Comparison of ENCODE assay signal across 13 cellular contexts in the genomic region with DNA sequence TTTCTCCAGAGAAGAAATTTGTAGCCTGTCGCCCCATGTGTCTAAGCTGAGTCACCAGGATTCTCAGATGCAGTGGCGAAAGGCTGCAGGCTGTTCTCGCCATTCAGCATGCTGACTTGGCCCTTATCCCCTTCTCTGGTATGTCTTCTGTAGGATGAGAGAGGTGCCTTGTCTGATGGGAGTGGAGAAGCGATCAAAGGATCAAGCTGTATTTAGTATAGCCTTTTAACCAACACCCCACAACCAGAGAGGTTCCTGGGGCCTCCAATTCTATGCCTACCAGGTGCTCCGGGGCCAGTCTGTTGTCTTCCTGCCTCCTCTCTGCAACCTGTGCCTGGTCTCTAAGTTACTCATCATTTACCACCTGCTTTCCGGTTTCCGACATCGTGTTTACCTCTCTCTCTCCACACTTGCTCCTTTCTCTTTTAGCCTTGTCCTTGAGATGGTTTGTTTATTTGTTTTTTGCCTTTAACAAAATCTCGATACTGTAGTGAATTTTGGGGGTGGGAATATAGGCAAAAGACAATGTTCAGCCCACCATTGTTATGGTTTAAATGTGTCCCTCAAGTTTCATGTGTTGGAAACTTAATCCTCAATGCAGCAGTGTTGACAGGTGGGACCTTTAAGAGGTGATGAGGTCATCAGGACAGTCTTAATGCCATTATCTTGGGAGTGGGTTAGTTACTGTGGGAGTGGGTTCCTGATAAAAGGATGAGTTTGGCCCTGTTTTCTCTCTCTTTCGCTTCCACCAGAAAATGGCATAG. TPM values are rescaled to one million over a fixed set of nuclear protein-coding genes. Genes with fewer than 3 reads are reported as not detected.
DNase-seq lines count a peak whose midpoint lies in the region; ATAC-seq and TF ChIP-seq lines count a peak whose summit lies in the region.
"Had no signal": no experiment of that assay in that cellular context is flagged by ENCODE, and none has a peak within 500 bp of the region (broad histone marks: within the 10 kb centered on the region; RNA-seq: fewer than 3 reads in every experiment).

No MANE protein-coding gene starts in this region.

- H3K4me1 Mint-ChIP-seq in immature natural killer cell: no peaks in the 10 kb centered on the region
- H3K4me1 Mint-ChIP-seq in stimulated activated naive CD8-positive, alpha-beta T cell treated with anti-CD3 and anti-CD28 coated beads, Interleukin-15, amount 100 ng/mL, for 72 hours: no peaks in the 10 kb centered on the region

- H3K27ac Mint-ChIP-seq in immature natural killer cell: no peak overlapping the region
- H3K27ac Mint-ChIP-seq in stimulated activated naive CD8-positive, alpha-beta T cell treated with anti-CD3 and anti-CD28 coated beads, Interleukin-15, amount 100 ng/mL, for 72 hours: no peak overlapping the region
- H3K27ac Mint-ChIP-seq: naive thymus-derived CD4-positive, alpha-beta T cell had no signal

- DNase-seq in EH (ENCODE audit: low read depth) (peak; percentile 91), NT2/D1 (ENCODE audit: low read depth, low spot score) (peak; percentile 18), prostate gland (ENCODE audit: low spot score) (no peak), NCI-H2227 (lab: John Stamatoyannopoulos, UW; ENCODE audit: unreplicated experiment) (no peak), immature natural killer cell (no peak)
- DNase-seq in stimulated activated naive CD8-positive, alpha-beta T cell treated with anti-CD3 and anti-CD28 coated beads, Interleukin-15, amount 100 ng/mL, for 72 hours: no peak
- DNase-seq: KG1; naive thymus-derived CD4-positive, alpha-beta T cell; stimulated activated CD4-positive, alpha-beta T cell treated with anti-CD3 and anti-CD28 coated beads, Interleukin-4, amount 100 ng/mL, for 24 hours; testis had no signal

- no peak overlapping the region for H3K4me3 Mint-ChIP-seq in immature natural killer cell
- no peak overlapping the region for H3K4me3 Mint-ChIP-seq in stimulated activated naive CD8-positive, alpha-beta T cell treated with anti-CD3 and anti-CD28 coated beads, Interleukin-15, amount 100 ng/mL, for 72 hours
- H3K4me3 Mint-ChIP-seq: central memory CD8-positive, alpha-beta T cell; naive thymus-derived CD4-positive, alpha-beta T cell had no signal

- H3K9me3 ChIP-seq in NT2/D1 (ENCODE audit: insufficient read depth, low read length) (no peaks in the 10 kb centered on the region), prostate gland (no peaks in the 10 kb centered on the region)
- H3K9me3 ChIP-seq: testis had no signal

- H3K4me3 ChIP-seq in NT2/D1 (ENCODE audit: insufficient read length, low read depth) (no peak overlapping the region), prostate gland (no peak overlapping the region)
- H3K4me3 ChIP-seq: testis had no signal

- no peak for TF ChIP-seq POLR2A in prostate gland (IDR thresholded peaks at IDR 0.05)

- H3K4me1 ChIP-seq in NT2/D1 (ENCODE audit: insufficient read depth, insufficient read length): peaks cover 2% of the 10 kb centered on the region
- H3K4me1 ChIP-seq in prostate gland (replicated peaks): peaks cover 11% of the 10 kb centered on the region

- intact Hi-C loops in prostate gland (cut with DNase I): loop anchor here (5.0 kb wide), 1 partner anchor 38 kb away; the partner anchor contains the start of gene RARRES1

- no peaks in the 10 kb centered on the region for H3K27me3 Mint-ChIP-seq in immature natural killer cell (ENCODE audit: low read depth in 3 of 3)
- H3K27me3 Mint-ChIP-seq in stimulated activated naive CD8-positive, alpha-beta T cell treated with anti-CD3 and anti-CD28 coated beads, Interleukin-15, amount 100 ng/mL, for 72 hours: no peaks in the 10 kb centered on the region
- H3K27me3 Mint-ChIP-seq: central memory CD8-positive, alpha-beta T cell; naive thymus-derived CD4-positive, alpha-beta T cell had no signal

- H3K9ac ChIP-seq in NT2/D1 (ENCODE audit: insufficient read length, low read depth): no peak overlapping the region

- 67% methylated on average over 10 of the region's 10 CpGs for WGBS in prostate gland

- peaks cover 0 to 6% (median under 1%) of the 10 kb centered on the region in 3 donors for H3K36me3 Mint-ChIP-seq in immature natural killer cell

- H3K9me3 Mint-ChIP-seq in immature natural killer cell: no peaks in the 10 kb centered on the region
- no peaks in the 10 kb centered on the region for H3K9me3 Mint-ChIP-seq in stimulated activated naive CD8-positive, alpha-beta T cell treated with anti-CD3 and anti-CD28 coated beads, Interleukin-15, amount 100 ng/mL, for 72 hours
- H3K9me3 Mint-ChIP-seq: central memory CD8-positive, alpha-beta T cell; naive thymus-derived CD4-positive, alpha-beta T cell had no signal

- H3K27me3 ChIP-seq in NT2/D1 (ENCODE audit: insufficient read depth, insufficient read length): no peaks in the 10 kb centered on the region
- no peaks in the 10 kb centered on the region for H3K27me3 ChIP-seq in prostate gland (replicated peaks; ENCODE audit: insufficient read depth)
- H3K27me3 ChIP-seq: testis had no signal

- ATAC-seq in esophagus mucosa: peak; percentile 30
- no peak for ATAC-seq in stimulated activated naive CD8-positive, alpha-beta T cell treated with anti-CD3 and anti-CD28 coated beads, Interleukin-15, amount 100 ng/mL, for 72 hours
- no peak for ATAC-seq in HG03460 (IDR thresholded peaks at IDR 0.05; ENCODE audit: unreplicated experiment)
- ATAC-seq: naive thymus-derived CD4-positive, alpha-beta T cell had no signal

- H3K27ac ChIP-seq in prostate gland: peak overlapping the region; percentile 77 to 78

- H3K36me3 ChIP-seq in NT2/D1 (ENCODE audit: insufficient read depth, insufficient read length, low read length) (no peaks in the 10 kb centered on the region), prostate gland (no peaks in the 10 kb centered on the region)

- TF ChIP-seq CTCF in prostate gland (IDR thresholded peaks at IDR 0.05): no peak

RNA-seq across cellular contexts. Expression of gene MFSD1, which starts 31.4 kb away (rescaled TPM):
- 40.1 TPM for total RNA-seq in esophagus mucosa
- total RNA-seq in prostate gland: 10 to 100 TPM; 58.6 to 92.7 TPM
- 100 to 1,000 TPM in 1 of 3 donors, 10 to 100 TPM in 2; 55.4 to 139 (median 61.8) TPM for polyA plus RNA-seq in immature natural killer cell

RNA-seq across cellular contexts. Expression of gene RARRES1, which starts 38.2 kb away (rescaled TPM):
- total RNA-seq in esophagus mucosa (14.9 TPM), prostate gland (100 to 1,000 TPM in 1 of 2 donors, 10 to 100 TPM in 1; 67.9 to 138 TPM)
- not detected for polyA plus RNA-seq in immature natural killer cell
- total RNA-seq: naive thymus-derived CD4-positive, alpha-beta T cell had no signal
- polyA plus RNA-seq: naive thymus-derived CD4-positive, alpha-beta T cell had no signal

Comparison
In these comparisons a context has a peak if more than half of its experiments do, and no peak if none do; other contexts are left out.
1. DNase-seq: peak in EH (single experiment) and NT2/D1 (single experiment); none in prostate gland (single experiment), NCI-H2227 (single experiment), immature natural killer cell (0 of 3) and stimulated activated naive CD8-positive, alpha-beta T cell treated with anti-CD3 and anti-CD28 coated beads, Interleukin-15, amount 100 ng/mL, for 72 hours (0 of 2).